Comparison of ENCODE assay signal across 8 cellular contexts in the genomic region with DNA sequence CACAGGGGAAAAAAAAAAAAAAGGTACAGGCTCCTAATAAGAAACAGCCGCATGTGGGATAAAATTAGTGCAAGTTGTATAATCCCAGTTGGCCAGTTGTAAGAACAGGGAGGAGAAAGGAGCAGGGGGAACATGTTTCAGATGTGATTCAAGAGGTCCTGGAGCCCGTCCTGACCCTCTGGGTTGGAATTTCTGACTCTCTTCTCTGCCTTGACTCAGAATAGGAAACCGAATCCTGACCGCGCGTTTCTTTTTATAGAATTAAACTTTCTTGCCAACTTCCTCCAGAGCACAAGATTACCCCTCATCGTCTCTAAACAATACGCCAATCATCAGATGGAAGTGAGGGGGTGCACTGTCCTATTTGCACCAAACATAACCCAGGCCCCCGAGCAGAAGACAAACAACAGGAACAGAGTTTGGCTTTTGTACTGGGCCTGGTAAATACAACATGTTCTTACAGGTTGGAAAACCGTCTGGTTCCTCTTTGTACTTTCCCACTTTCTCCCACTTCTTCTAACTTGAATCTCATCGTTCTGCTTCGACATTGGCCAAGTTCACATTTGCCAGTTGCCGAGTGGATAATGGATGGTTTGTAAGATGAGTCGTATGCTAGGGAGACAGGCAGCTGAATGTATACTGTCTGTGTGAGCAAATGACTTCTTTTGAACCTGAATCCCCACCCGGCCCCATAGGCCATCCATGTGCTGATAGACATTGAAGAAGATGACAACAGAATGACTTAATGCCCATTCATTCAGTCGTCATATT. TPM values are rescaled to one million over a fixed set of nuclear protein-coding genes. Genes with fewer than 3 reads are reported as not detected.
A peak's percentile ranks its signal among the peaks of the same experiment; 100 is the strongest.
DNase-seq lines count a peak whose midpoint lies in the region; ATAC-seq and TF ChIP-seq lines count a peak whose summit lies in the region.

No MANE protein-coding gene starts in this region.

- no peak for DNase-seq in CD4-positive, alpha-beta T cell
- DNase-seq in NCI-H446 (lab: John Stamatoyannopoulos, UW) (peak; percentile 55 to 90), mesenchymal stem cell (peak; percentile 91), tibial nerve (ENCODE audit: low spot score in 2 of 2) (peak in 1 of 2 donors; percentile 74), NCI-H2029 treated with DMSO at 0.1 percent for 48 hours (lab: John Stamatoyannopoulos, UW) (no peak), germinal center (ENCODE audit: low spot score) (no peak)

- H3K14ac ChIP-seq in mesenchymal stem cell (ENCODE audit: low read length in 2 of 2), result no peak overlapping the region

- no peaks in the 10 kb centered on the region for H3K79me1 ChIP-seq in mesenchymal stem cell (replicated peaks; ENCODE audit: low read length, poor library complexity, severe bottlenecking)

- H3K9ac ChIP-seq in mesenchymal stem cell (ENCODE audit: low read length), result peak overlapping the region; percentile 86

- H3K36me3 ChIP-seq in mesenchymal stem cell (ENCODE audit: control insufficient read depth in 1 of 2, insufficient read depth in 2 of 2, low read depth in 1 of 2, low read length in 2 of 2), result no peaks in the 10 kb centered on the region
- no peaks in the 10 kb centered on the region for H3K36me3 ChIP-seq in tibial nerve

- H3K36me3 Mint-ChIP-seq in CD4-positive, alpha-beta T cell (ENCODE audit: low read depth), result no peaks in the 10 kb centered on the region
- H3K36me3 Mint-ChIP-seq in brain, result no peaks in the 10 kb centered on the region

- no peaks in the 10 kb centered on the region for H3K27me3 ChIP-seq in CD4-positive, alpha-beta T cell (ENCODE audit: control insufficient read depth, insufficient read depth, low read length)
- H3K27me3 ChIP-seq in mesenchymal stem cell (ENCODE audit: control insufficient read depth in 1 of 2, insufficient read depth in 1 of 2, low read length in 2 of 2) (peaks cover 0 to 3% of the 10 kb centered on the region in 2 experiments), tibial nerve (no peaks in the 10 kb centered on the region)

- TF ChIP-seq EP300 in tibial nerve (IDR thresholded peaks at IDR 0.05), result peak; percentile 25 to 74

- no peaks in the 10 kb centered on the region for H3K9me3 ChIP-seq in CD4-positive, alpha-beta T cell (ENCODE audit: control insufficient read depth, low read length)
- H3K9me3 ChIP-seq in mesenchymal stem cell (ENCODE audit: control insufficient read depth, low read length) (peaks cover 3% of the 10 kb centered on the region), tibial nerve (no peaks in the 10 kb centered on the region)

- CTCF ChIA-PET in CD4-positive, alpha-beta T cell (lab: Charles Lee), result no interaction called here

- H3K4me1 ChIP-seq in mesenchymal stem cell (ENCODE audit: control insufficient read depth, insufficient read depth, low read depth, low read length) (no peaks in the 10 kb centered on the region), tibial nerve (peaks cover 0 to 43% (median 25%) of the 10 kb centered on the region in 4 donors)

- no peak for TF ChIP-seq POLR2A in tibial nerve (IDR thresholded peaks at IDR 0.05)

- H3K27ac ChIP-seq in CD4-positive, alpha-beta T cell (ENCODE audit: low read depth, low read length), result no peak overlapping the region
- no peak overlapping the region for H3K27ac ChIP-seq in mesenchymal stem cell (ENCODE audit: low read length, poor library complexity, severe bottlenecking)
- H3K27ac ChIP-seq in tibial nerve, result peak overlapping the region; percentile 48 to 82 (median 66)

- intact Hi-C loops in CD4-positive, alpha-beta T cell (cut with DNase I, micrococcal nuclease), result no loop called here

- H3K27ac Mint-ChIP-seq in CD4-positive, alpha-beta T cell, result no peak overlapping the region
- H3K27ac Mint-ChIP-seq in brain, result peak overlapping the region; percentile 35 to 97 (median 67)

- H4K8ac ChIP-seq in mesenchymal stem cell (ENCODE audit: low read length), result peak overlapping the region; percentile 33

- H2BK5ac ChIP-seq in mesenchymal stem cell (ENCODE audit: low read depth, low read length, poor library complexity, severe bottlenecking), result no peak overlapping the region

- no peak overlapping the region for H2BK120ac ChIP-seq in mesenchymal stem cell (ENCODE audit: low read depth, low read length)

- no peak overlapping the region for H3K4me2 ChIP-seq in mesenchymal stem cell (ENCODE audit: low read length, poor library complexity, severe bottlenecking)

- H3K4me3 Mint-ChIP-seq in CD4-positive, alpha-beta T cell, result no peak overlapping the region
- H3K4me3 Mint-ChIP-seq in brain, result peak overlapping the region in 2 of 5 experiments; percentile 20 to 41

- H3K18ac ChIP-seq in mesenchymal stem cell (ENCODE audit: low read depth in 1 of 2, low read length in 2 of 2), result peak overlapping the region; percentile 34 to 55

- H3K4ac ChIP-seq in mesenchymal stem cell (ENCODE audit: low read depth in 1 of 2, low read length in 2 of 2), result peak overlapping the region in 1 of 2 experiments; percentile 55

- no peak overlapping the region for H3K23ac ChIP-seq in mesenchymal stem cell (ENCODE audit: low read length in 2 of 2)

- H2BK15ac ChIP-seq in mesenchymal stem cell (ENCODE audit: low read depth, poor library complexity, severe bottlenecking), result no peak overlapping the region

- POLR2A ChIA-PET in CD4-positive, alpha-beta T cell (lab: Charles Lee), result no interaction called here

- H3K4me3 ChIP-seq in mesenchymal stem cell (ENCODE audit: insufficient read depth in 1 of 2, low read depth in 1 of 2, low read length in 2 of 2), result peak overlapping the region in 1 of 2 experiments; percentile 66
- no peak overlapping the region for H3K4me3 ChIP-seq in tibial nerve

- H3K4me1 Mint-ChIP-seq in CD4-positive, alpha-beta T cell (ENCODE audit: low read depth), result peaks cover 32% of the 10 kb centered on the region
- peaks cover 26% of the 10 kb centered on the region for H3K4me1 Mint-ChIP-seq in brain

- H2BK12ac ChIP-seq in mesenchymal stem cell (ENCODE audit: low read length in 2 of 2), result peak overlapping the region; percentile 18 to 60

- WGBS in mesenchymal stem cell, result 15% methylated on average over 15 of the region's 16 CpGs
- WGBS in tibial nerve, 2 donors, result 10 to 16% methylated on average over 16 of the region's 16 CpGs

- peak overlapping the region; percentile 78 for H4K91ac ChIP-seq in mesenchymal stem cell (ENCODE audit: low read length)

- no peaks in the 10 kb centered on the region for H3K27me3 Mint-ChIP-seq in CD4-positive, alpha-beta T cell
- peaks cover 19% of the 10 kb centered on the region for H3K27me3 Mint-ChIP-seq in brain

- peak; percentile 26 for ATAC-seq in CD4-positive, alpha-beta T cell (ENCODE audit: poor library complexity)
- ATAC-seq in GM18498 (IDR thresholded peaks at IDR 0.05; ENCODE audit: unreplicated experiment), result no peak

- peak overlapping the region; percentile 19 for H2AFZ ChIP-seq in mesenchymal stem cell (ENCODE audit: low read depth, low read length)

- no peak overlapping the region for H2AK5ac ChIP-seq in mesenchymal stem cell (ENCODE audit: low read length, severe bottlenecking)

- no peak for TF ChIP-seq CTCF in CD4-positive, alpha-beta T cell (IDR thresholded peaks at IDR 0.05)
- no peak for TF ChIP-seq CTCF in brain (conservative IDR thresholded peaks at IDR 0.05)
- no peak for TF ChIP-seq CTCF in tibial nerve (IDR thresholded peaks at IDR 0.05)

- H3K9me3 Mint-ChIP-seq in CD4-positive, alpha-beta T cell, result no peaks in the 10 kb centered on the region
- peaks cover 0 to 9% (median 3%) of the 10 kb centered on the region in 5 experiments for H3K9me3 Mint-ChIP-seq in brain

RNA-seq across cellular contexts. Expression of gene MED13L, which starts 42.5 kb away (rescaled TPM):
- total RNA-seq in CD4-positive, alpha-beta T cell, result 100 to 1,000 TPM; 203 to 208 TPM
- polyA plus RNA-seq in brain (ENCODE audit: insufficient read depth, low read depth, low replicate concordance), result 27.5 TPM
- 24.7 TPM for polyA plus RNA-seq in mesenchymal stem cell (2013, experiment 1 of 2)
- 25.6 TPM for polyA plus RNA-seq in mesenchymal stem cell (2013, experiment 2 of 2)
- total RNA-seq in tibial nerve, result 100 to 1,000 TPM; 138 to 234 (median 218) TPM

Comparison
In these comparisons a context has a peak if more than half of its experiments do, and no peak if none do; other contexts are left out.
1. DNase-seq: peak in NCI-H446 (2 of 2) and mesenchymal stem cell (single experiment); none in CD4-positive, alpha-beta T cell (0 of 10), NCI-H2029 treated with DMSO at 0.1 percent for 48 hours (single experiment) and germinal center (single experiment).
2. H3K27ac ChIP-seq: peak in tibial nerve (4 of 4); none in CD4-positive, alpha-beta T cell (single experiment) and mesenchymal stem cell (single experiment).